9 cellular contexts compared by ENCODE assay signal in the genomic region with DNA sequence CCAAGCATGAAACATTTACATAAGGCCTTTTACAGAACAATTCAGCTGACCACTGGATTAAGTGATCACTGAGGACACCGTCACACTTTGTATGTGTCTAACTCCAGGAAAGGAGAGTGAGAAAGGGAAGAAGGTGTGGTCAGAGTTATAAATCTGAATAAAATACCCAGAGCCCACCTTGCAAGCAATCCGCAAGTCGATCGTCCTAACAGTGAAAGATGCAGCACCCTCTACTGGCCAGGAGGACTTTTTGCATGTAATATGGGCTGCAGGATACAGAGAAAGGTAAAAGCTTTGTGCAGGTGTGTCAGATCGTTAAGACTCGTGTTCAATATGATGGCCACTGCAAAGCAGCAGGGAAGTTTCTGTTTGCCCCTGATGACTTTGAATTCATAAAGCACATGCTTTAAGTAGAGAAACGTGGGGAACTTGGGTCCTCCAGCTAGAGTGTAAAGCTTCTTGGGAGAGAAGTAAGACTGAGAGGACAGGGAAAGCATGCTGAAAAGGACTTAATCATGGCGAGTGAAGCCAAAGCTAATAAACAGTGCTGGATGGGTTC.
DNase-seq lines count a peak whose midpoint lies in the region; ATAC-seq, FAIRE-seq and TF ChIP-seq lines count a peak whose summit lies in the region.
"Had no signal": no experiment of that assay in that cellular context is flagged by ENCODE, and none has a peak within 500 bp of the region (broad histone marks: within the 10 kb centered on the region; RNA-seq: fewer than 3 reads in every experiment).

No MANE protein-coding gene starts in this region.

- ATAC-seq in DND-41 (ENCODE audit: insufficient read depth, low read depth) (no peak), GM19463 (IDR thresholded peaks at IDR 0.05; ENCODE audit: unreplicated experiment) (no peak)

- no peak overlapping the region for H2AFZ ChIP-seq in DND-41 (ENCODE audit: low read depth, low read length)

- H3K36me3 ChIP-seq in DND-41 (ENCODE audit: insufficient read depth, low read length) (no peaks in the 10 kb centered on the region), mesodermal cell (ENCODE audit: control insufficient read depth, insufficient read depth, low read length) (no peaks in the 10 kb centered on the region)

- H3K27me3 ChIP-seq in DND-41 (ENCODE audit: insufficient read depth, low read length, poor library complexity) = no peaks in the 10 kb centered on the region

- DNase-seq in DND-41 = peak; percentile 22
- no peak for DNase-seq in HFF-Myc (ENCODE audit: extremely low read depth, low read depth)
- DNase-seq in GM12892 (ENCODE audit: insufficient read length) = no peak
- DNase-seq in pons (ENCODE audit: low spot score) = no peak
- DNase-seq: amygdala, NCI-H524 treated with DMSO at 0.1 percent for 48 hours had no signal

- H3K9ac ChIP-seq in DND-41 (ENCODE audit: low read depth, low read length) = no peak overlapping the region

- H3K27ac ChIP-seq in DND-41 (ENCODE audit: low read length) (no peak overlapping the region), mesodermal cell (ENCODE audit: low read depth, low read length, severe bottlenecking) (peak overlapping the region; percentile 39)

- no peak for TF ChIP-seq POLR2A in GM12892 (IDR thresholded peaks at IDR 0.05; ENCODE audit: low read depth, low read length)

- no peak overlapping the region for H3K4me3 ChIP-seq in DND-41 (ENCODE audit: low read depth in 1 of 2, low read length in 2 of 2)
- no peak overlapping the region for H3K4me3 ChIP-seq in HFF-Myc (replicated peaks; ENCODE audit: low read depth, low read length)
- H3K4me3 ChIP-seq in WI38 (ENCODE audit: low read depth, low read length) = no peak overlapping the region
- H3K4me3 ChIP-seq in mesodermal cell (ENCODE audit: extremely low read depth, insufficient read depth, low read length, poor library complexity, severe bottlenecking) = no peak overlapping the region

- H4K20me1 ChIP-seq in DND-41 (ENCODE audit: insufficient read depth, low read length) = no peaks in the 10 kb centered on the region

- H3K4me2 ChIP-seq in DND-41 (ENCODE audit: insufficient read depth, low read length) = no peak overlapping the region

- H3K79me2 ChIP-seq in DND-41 (ENCODE audit: insufficient read depth, low read length) = no peaks in the 10 kb centered on the region

- H3K4me1 ChIP-seq in DND-41 (ENCODE audit: insufficient read depth, low read length) = no peaks in the 10 kb centered on the region
- H3K4me1 ChIP-seq in mesodermal cell (ENCODE audit: control insufficient read depth, insufficient read depth, low read length, poor library complexity, severe bottlenecking) = peaks cover 4% of the 10 kb centered on the region

- TF ChIP-seq CTCF in DND-41 (IDR thresholded peaks at IDR 0.05; ENCODE audit: borderline replicate concordance, extremely low read depth, low read length, poor library complexity, severe bottlenecking) = peak; percentile 69
- peak; percentile 57 for TF ChIP-seq CTCF in HFF-Myc (IDR thresholded peaks at IDR 0.05; ENCODE audit: low read depth, low read length, missing control alignments)
- TF ChIP-seq CTCF in WI38 (IDR thresholded peaks at IDR 0.05; ENCODE audit: low read depth, low read length) = peak; percentile 20; the same call in 1 of the 2 replicates

- FAIRE-seq in GM12892 (lab: Jason Lieb, UNC) = no peak

- WGBS in mesodermal cell (ENCODE audit: insufficient coverage in 2 of 2), 2 experiments = 96 to 100% methylated on average over 6 to 7 of the region's 8 CpGs

- H3K9me3 ChIP-seq in DND-41 (ENCODE audit: insufficient read depth, low read length, severe bottlenecking) (no peaks in the 10 kb centered on the region), mesodermal cell (ENCODE audit: control insufficient read depth, low read length) (peaks cover 5% of the 10 kb centered on the region)
